In the genomic region with DNA sequence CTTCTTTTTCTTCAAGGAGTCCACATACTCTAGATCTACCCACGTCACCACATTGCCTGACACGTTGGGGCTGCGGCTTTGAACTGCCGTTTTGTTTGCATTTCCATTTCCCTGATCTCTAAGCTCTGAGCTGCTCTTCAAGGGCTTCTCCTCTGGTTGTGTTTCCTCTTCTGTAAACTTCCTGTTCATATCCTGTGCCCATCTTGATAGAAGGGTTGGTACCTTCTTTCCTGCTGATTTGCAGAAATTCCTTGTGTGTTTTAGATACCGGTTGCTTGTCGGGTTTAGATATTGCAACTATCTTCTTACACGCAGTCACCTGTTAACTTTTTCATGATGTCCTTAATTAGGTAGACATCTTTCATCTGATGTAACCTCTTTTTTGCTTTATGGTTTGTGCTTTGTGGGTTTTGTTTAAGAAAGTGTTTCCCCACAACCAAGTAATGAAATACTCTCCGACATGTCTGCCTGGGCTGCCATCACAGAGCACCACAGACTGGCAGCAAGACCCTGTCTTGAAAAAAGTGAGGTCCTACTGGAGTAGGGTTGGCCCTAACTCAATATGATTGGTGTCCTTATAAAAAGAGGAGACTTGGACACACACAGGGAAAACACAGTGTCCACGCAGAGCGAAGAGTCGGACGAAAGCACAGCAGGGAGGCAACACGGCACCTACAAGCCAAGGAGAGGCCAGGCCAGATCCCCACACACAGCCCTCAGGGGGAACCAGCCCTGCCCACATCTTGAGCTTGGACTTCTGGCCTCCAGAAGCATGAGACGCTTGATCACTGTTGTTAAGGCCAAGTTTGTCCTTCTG, we compare ENCODE assay signal across 8 cellular contexts.
DNase-seq lines count a peak whose midpoint lies in the region; ATAC-seq and TF ChIP-seq lines count a peak whose summit lies in the region.
"Had no signal": no experiment of that assay in that cellular context is flagged by ENCODE, and none has a peak within 500 bp of the region (broad histone marks: within the 10 kb centered on the region; RNA-seq: fewer than 3 reads in every experiment).

No MANE protein-coding gene starts in this region.

- no peaks in the 10 kb centered on the region for H3K36me3 ChIP-seq in HAP-1 (replicated peaks)

- no peaks in the 10 kb centered on the region for H3K9me3 ChIP-seq in HAP-1

- POLR2A ChIA-PET in activated CD8-positive, alpha-beta T cell treated with anti-CD3 and anti-CD28 coated beads for 36 hours (lab: Charles Lee) = interaction anchor here (0.6 to 9.5 kb wide), 7 partner anchors 10 to 213 kb away, joined by 3 to 116 read pairs (median 4); a partner anchor contains a TSS

- peak overlapping the region; percentile 100 for H3K27ac Mint-ChIP-seq in activated CD8-positive, alpha-beta T cell treated with anti-CD3 and anti-CD28 coated beads for 36 hours
- H3K27ac Mint-ChIP-seq in immature natural killer cell = peak overlapping the region; percentile 85 to 99 (median 99)

- peak; percentile 63 for ATAC-seq in activated CD8-positive, alpha-beta T cell treated with anti-CD3 and anti-CD28 coated beads for 36 hours
- peak; percentile 70 for ATAC-seq in stimulated activated naive CD8-positive, alpha-beta T cell treated with anti-CD3 and anti-CD28 coated beads, Interleukin-15, Interleukin-2, amounts not matched to agents 100 U/mL and 50 U/mL, for 24 hours

- H3K4me3 Mint-ChIP-seq in activated CD8-positive, alpha-beta T cell treated with anti-CD3 and anti-CD28 coated beads for 36 hours = peak overlapping the region; percentile 89
- H3K4me3 Mint-ChIP-seq in immature natural killer cell = peak overlapping the region; percentile 68 to 91 (median 75)

- in situ Hi-C loops in HAP-1 (cut with MboI; ENCODE audit: low sequenced_read_pairs) = no loop called here

- CTCF ChIA-PET in activated CD8-positive, alpha-beta T cell treated with anti-CD3 and anti-CD28 coated beads for 36 hours (lab: Charles Lee) = interaction anchor here (1.2 to 2.0 kb wide), 3 partner anchors 9 to 19 kb away, joined by 3 to 10 read pairs (median 5); no protein-coding TSS in a partner anchor

- no peaks in the 10 kb centered on the region for H3K27me3 ChIP-seq in HAP-1 (ENCODE audit: low read depth)

- peaks cover 37% of the 10 kb centered on the region for H3K9me3 Mint-ChIP-seq in activated CD8-positive, alpha-beta T cell treated with anti-CD3 and anti-CD28 coated beads for 36 hours
- H3K9me3 Mint-ChIP-seq in immature natural killer cell = peaks cover 9 to 25% (median 20%) of the 10 kb centered on the region in 6 donors

- DNase-seq in NOMO-1 treated with DMSO at 0.1 percent for 48 hours (lab: John Stamatoyannopoulos, UW; ENCODE audit: unreplicated experiment) (peak; percentile 97), immature natural killer cell (peak; percentile 79 to 84 (median 82)), NCI-H1436 treated with DMSO at 0.1 percent for 48 hours (lab: John Stamatoyannopoulos, UW) (no peak), HAP-1 (ENCODE audit: low spot score in 2 of 2) (no peak), OCI-M2 (lab: John Stamatoyannopoulos, UW; ENCODE audit: unreplicated experiment) (no peak)
- DNase-seq in activated CD8-positive, alpha-beta T cell treated with anti-CD3 and anti-CD28 coated beads for 36 hours = peak; percentile 91
- peak; percentile 65 for DNase-seq in stimulated activated naive CD8-positive, alpha-beta T cell treated with anti-CD3 and anti-CD28 coated beads, Interleukin-15, Interleukin-2, amounts not matched to agents 100 U/mL and 50 U/mL, for 24 hours
- DNase-seq: SHP77 treated with DMSO at 0.1 percent for 48 hours had no signal

- no peak for TF ChIP-seq CTCF in activated CD8-positive, alpha-beta T cell treated with anti-CD3 and anti-CD28 coated beads for 36 hours (IDR thresholded peaks at IDR 0.05)

- H3K4me1 Mint-ChIP-seq in activated CD8-positive, alpha-beta T cell treated with anti-CD3 and anti-CD28 coated beads for 36 hours (ENCODE audit: low read depth) = peaks cover 52% of the 10 kb centered on the region
- H3K4me1 Mint-ChIP-seq in immature natural killer cell = peaks cover 39 to 43% of the 10 kb centered on the region in 2 donors

- no peaks in the 10 kb centered on the region for H3K27me3 Mint-ChIP-seq in activated CD8-positive, alpha-beta T cell treated with anti-CD3 and anti-CD28 coated beads for 36 hours
- peaks cover 2 to 9% (median 8%) of the 10 kb centered on the region in 3 donors for H3K27me3 Mint-ChIP-seq in immature natural killer cell (ENCODE audit: low read depth in 3 of 3)

- H3K4me3 ChIP-seq in HAP-1 = no peak overlapping the region

- intact Hi-C loops in activated CD8-positive, alpha-beta T cell treated with anti-CD3 and anti-CD28 coated beads for 36 hours (cut with micrococcal nuclease) = loop anchor here (1.0 to 5.0 kb wide), 2 partner anchors 7 to 109 kb away; a partner anchor contains a TSS

- H3K4me1 ChIP-seq in HAP-1 = no peaks in the 10 kb centered on the region

- peaks cover 76% of the 10 kb centered on the region for H3K36me3 Mint-ChIP-seq in activated CD8-positive, alpha-beta T cell treated with anti-CD3 and anti-CD28 coated beads for 36 hours (ENCODE audit: low read depth)
- H3K36me3 Mint-ChIP-seq in immature natural killer cell = peaks cover 6 to 11% (median 9%) of the 10 kb centered on the region in 3 donors

Comparison
In these comparisons a context has a peak if more than half of its experiments do, and no peak if none do; other contexts are left out.
1. DNase-seq: peak in NOMO-1 treated with DMSO at 0.1 percent for 48 hours (single experiment), activated CD8-positive, alpha-beta T cell treated with anti-CD3 and anti-CD28 coated beads for 36 hours (single experiment), immature natural killer cell (3 of 3) and stimulated activated naive CD8-positive, alpha-beta T cell treated with anti-CD3 and anti-CD28 coated beads, Interleukin-15, Interleukin-2, amounts not matched to agents 100 U/mL and 50 U/mL, for 24 hours (single experiment); none in NCI-H1436 treated with DMSO at 0.1 percent for 48 hours (single experiment), HAP-1 (0 of 2) and OCI-M2 (single experiment).